In the genomic region with DNA sequence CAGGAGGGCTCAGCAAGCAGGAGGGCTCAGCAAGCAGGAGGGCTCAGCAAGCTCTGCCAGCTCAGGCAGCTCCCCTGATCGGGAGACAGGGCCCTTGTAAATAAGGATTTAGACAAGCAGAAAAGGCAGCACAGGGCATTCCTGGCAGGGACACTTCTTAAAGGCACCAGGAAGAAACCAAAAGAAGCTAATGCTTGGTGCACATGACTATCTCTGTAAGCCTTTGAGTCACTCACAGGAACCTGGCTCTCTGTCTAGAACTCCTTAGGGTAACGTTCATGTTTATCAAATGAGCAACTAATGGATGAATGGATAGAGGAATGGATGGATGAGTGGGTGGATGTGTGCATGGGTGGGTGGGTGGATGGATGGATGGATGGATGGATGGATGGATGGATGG, we compare ENCODE assay signal across 14 cellular contexts. TPM values are rescaled to one million over a fixed set of nuclear protein-coding genes. Genes with fewer than 3 reads are reported as not detected.
DNase-seq lines count a peak whose midpoint lies in the region; ATAC-seq and TF ChIP-seq lines count a peak whose summit lies in the region.
"Had no signal": no experiment of that assay in that cellular context is flagged by ENCODE, and none has a peak within 500 bp of the region (broad histone marks: within the 10 kb centered on the region; RNA-seq: fewer than 3 reads in every experiment).

No MANE protein-coding gene starts in this region.

- no peak overlapping the region for H3K4ac ChIP-seq in neuronal stem cell (ENCODE audit: low read length)

- DNase-seq in GM23248 (peak; percentile 27), epithelial cell of esophagus (ENCODE audit: low read depth) (peak; percentile 45), foreskin keratinocyte (peak in 1 of 2 donors; percentile 36), neuronal stem cell (ENCODE audit: low spot score) (no peak), GOT3 (lab: John Stamatoyannopoulos, UW) (no peak), NOMO-1 treated with DMSO at 0.1 percent for 48 hours (lab: John Stamatoyannopoulos, UW; ENCODE audit: unreplicated experiment) (no peak), GM19238 (ENCODE audit: insufficient read length, low spot score) (no peak)
- DNase-seq: 8988T; CD4-positive, alpha-beta memory T cell; DMS79 treated with DMSO at 0.1 percent for 48 hours; GF-D8; HCEC 1CT had no signal

- no peak overlapping the region for H2BK120ac ChIP-seq in neuronal stem cell (ENCODE audit: low read depth, low read length)

- no peaks in the 10 kb centered on the region for H3K79me2 ChIP-seq in GM23248 (ENCODE audit: insufficient read depth)

- H3K18ac ChIP-seq in neuronal stem cell (ENCODE audit: low read length): peak overlapping the region; percentile 11

- H3K9ac ChIP-seq in GM23248 (no peak overlapping the region), neuronal stem cell (ENCODE audit: low read depth, low read length, poor library complexity) (no peak overlapping the region)
- H3K9ac ChIP-seq: BLaER1 had no signal

- no peak overlapping the region for H2BK12ac ChIP-seq in neuronal stem cell (ENCODE audit: low read length)

- no peaks in the 10 kb centered on the region for H3K79me1 ChIP-seq in neuronal stem cell (ENCODE audit: low read depth, low read length)

- peak; percentile 35 for ATAC-seq in foreskin keratinocyte

- H3K4me1 ChIP-seq in GM23248 (ENCODE audit: insufficient read depth) (0 out of 2 replicates have a peak, but pooled peaks cover 8% of the 10 kb centered on the region), foreskin keratinocyte (no peaks in the 10 kb centered on the region), neuronal stem cell (ENCODE audit: control insufficient read depth in 2 of 2, insufficient read depth in 1 of 2, low read depth in 1 of 2, low read length in 2 of 2) (peaks cover 0 to 3% of the 10 kb centered on the region in 2 donors)

- no peaks in the 10 kb centered on the region for H4K20me1 ChIP-seq in GM23248 (ENCODE audit: insufficient read depth)
- H4K20me1 ChIP-seq: BLaER1 had no signal

- WGBS in GM23248 (ENCODE audit: low coverage in 1 of 2, low lambda C conversion rate in 2 of 2, missing lambda C conversion rate in 2 of 2), 2 experiments: 29 to 33% methylated on average over 2 of the region's 2 CpGs
- WGBS in neuronal stem cell (ENCODE audit: extremely low coverage in 2 of 2, insufficient read length in 2 of 2, insufficient replicate concordance in 1 of 2), 2 donors: no CpG with 5 or more reads among the region's 2 CpGs

- in situ Hi-C loops in GM23248 (cut with MboI): no loop called here

- H4K91ac ChIP-seq in neuronal stem cell (ENCODE audit: low read depth, low read length, poor library complexity): no peak overlapping the region

- H3F3A ChIP-seq in GM23248 (ENCODE audit: insufficient read depth): no peaks in the 10 kb centered on the region

- H4K8ac ChIP-seq in neuronal stem cell (ENCODE audit: low read depth, low read length): no peak overlapping the region

- no peaks in the 10 kb centered on the region for H3K9me2 ChIP-seq in GM23248 (ENCODE audit: insufficient read depth)

- H3K23ac ChIP-seq in neuronal stem cell (ENCODE audit: low read depth, low read length, poor library complexity): no peak overlapping the region

- TF ChIP-seq CTCF in epithelial cell of esophagus (IDR thresholded peaks at IDR 0.05; ENCODE audit: insufficient read depth, low read depth, low read length, missing control alignments) (no peak), foreskin keratinocyte (conservative IDR thresholded peaks at IDR 0.05) (no peak)

- no peak overlapping the region for H2BK5ac ChIP-seq in neuronal stem cell (ENCODE audit: low read length)

- no peak overlapping the region for H3K4me2 ChIP-seq in GM23248 (ENCODE audit: unreplicated experiment)
- H3K4me2 ChIP-seq in neuronal stem cell (ENCODE audit: insufficient read depth, low read length, poor library complexity, severe bottlenecking): no peak overlapping the region
- H3K4me2 ChIP-seq: BLaER1 had no signal

- H3K36me3 ChIP-seq in GM23248 (ENCODE audit: low read depth): no peaks in the 10 kb centered on the region
- no peaks in the 10 kb centered on the region for H3K36me3 ChIP-seq in neuronal stem cell (replicated peaks in 1 of 2; ENCODE audit: control insufficient read depth in 2 of 2, insufficient read depth in 2 of 2, low read length in 2 of 2)
- H3K36me3 ChIP-seq: BLaER1 had no signal

- no peak overlapping the region for H2BK15ac ChIP-seq in neuronal stem cell (ENCODE audit: low read length)

- H2AK5ac ChIP-seq in neuronal stem cell (ENCODE audit: low read depth, low read length): no peak overlapping the region

- H3K27me3 ChIP-seq in GM23248 (replicated peaks; ENCODE audit: insufficient read depth): no peaks in the 10 kb centered on the region; the same call in 1 of the 2 replicates
- peaks cover 14% of the 10 kb centered on the region for H3K27me3 ChIP-seq in foreskin keratinocyte
- peaks cover 0 to 1% (median 0%) of the 10 kb centered on the region in 3 experiments for H3K27me3 ChIP-seq in neuronal stem cell (ENCODE audit: control insufficient read depth in 3 of 3, insufficient read depth in 3 of 3, low read depth in 1 of 3, low read length in 3 of 3)
- H3K27me3 ChIP-seq: BLaER1 had no signal

- H3K9me3 ChIP-seq in GM23248 (ENCODE audit: low read depth) (no peaks in the 10 kb centered on the region), neuronal stem cell (replicated peaks in 1 of 2; ENCODE audit: control insufficient read depth in 2 of 2, insufficient read depth in 1 of 2, low read depth in 1 of 2, low read length in 2 of 2) (no peaks in the 10 kb centered on the region)
- H3K9me3 ChIP-seq: BLaER1 had no signal

- no peak overlapping the region for H3K4me3 ChIP-seq in GM23248
- H3K4me3 ChIP-seq in epithelial cell of esophagus (ENCODE audit: low read length): no peak overlapping the region
- no peak overlapping the region for H3K4me3 ChIP-seq in neuronal stem cell (ENCODE audit: low read length in 2 of 2)
- H3K4me3 ChIP-seq: BLaER1 had no signal

- no peak overlapping the region for H2AFZ ChIP-seq in GM23248
- H2AFZ ChIP-seq in neuronal stem cell (ENCODE audit: low read length): no peak overlapping the region

- no peak overlapping the region for H3K14ac ChIP-seq in neuronal stem cell (ENCODE audit: low read length)

- no peak overlapping the region for H3K27ac ChIP-seq in GM23248
- no peak overlapping the region for H3K27ac ChIP-seq in foreskin keratinocyte
- no peak overlapping the region for H3K27ac ChIP-seq in neuronal stem cell (replicated peaks; ENCODE audit: low read length)
- H3K27ac ChIP-seq: BLaER1 had no signal

RNA-seq across cellular contexts. Expression of gene TMEM37, which starts 28.4 kb away (rescaled TPM):
- total RNA-seq in GM23248 (2014; rRNA removed; shearing (Covaris generic)): 1.8 TPM in 1 of 2 replicates, not detected in the other
- polyA plus RNA-seq in GM23248 (2016; fragmentation: Nextera tagmentation; extraction: Ambion mirVana): 0.53 and 1.5 TPM in 2 replicates
- 0.21 TPM in 1 of 2 replicates, not detected in the other for total RNA-seq in foreskin keratinocyte
- polyA plus RNA-seq in foreskin keratinocyte: 0.16 and 0.18 TPM in 2 replicates
- polyA plus RNA-seq in neuronal stem cell (2013, experiment 1 of 2): 0.71 TPM
- polyA plus RNA-seq in neuronal stem cell (2013, experiment 2 of 2): 0.58 TPM
- polyA plus RNA-seq: CD14-positive monocyte; CD4-positive, alpha-beta memory T cell had no signal

Comparison
In these comparisons a context has a peak if more than half of its experiments do, and no peak if none do; other contexts are left out.
1. DNase-seq: peak in GM23248 (single experiment) and epithelial cell of esophagus (single experiment); none in neuronal stem cell (single experiment), GOT3 (single experiment), NOMO-1 treated with DMSO at 0.1 percent for 48 hours (single experiment) and GM19238 (single experiment).